In genomic region chr16:11914759-11915643, GRCh38 we compare ENCODE assay signal across 8 cellular contexts. TPM values are rescaled to one million over a fixed set of nuclear protein-coding genes. Genes with fewer than 3 reads are reported as not detected.
DNase-seq lines count a peak whose midpoint lies in the region; ATAC-seq, FAIRE-seq and TF ChIP-seq lines count a peak whose summit lies in the region.

No MANE protein-coding gene starts in this region.

- peak overlapping the region; percentile 81 for H3K4me2 ChIP-seq in HCT116 (ENCODE audit: low read length)
- H3K4me2 ChIP-seq in MM.1S (ENCODE audit: low read depth, low read length) = peak overlapping the region; percentile 89

- H3K79me2 ChIP-seq in HCT116 (ENCODE audit: insufficient read depth, low read length) (peaks cover 57% of the 10 kb centered on the region), MM.1S (ENCODE audit: low read length) (peaks cover 56% of the 10 kb centered on the region)

- H3K4me1 ChIP-seq in HCT116 (ENCODE audit: control insufficient read depth in 1 of 2, insufficient read depth in 2 of 2, low read length in 2 of 2) (peaks cover 17 to 27% of the 10 kb centered on the region in 2 experiments), MM.1S (ENCODE audit: low read length) (peaks cover 16% of the 10 kb centered on the region), mucosa of rectum (ENCODE audit: control insufficient read depth in 2 of 2, insufficient read depth in 2 of 2, low read length in 2 of 2) (peaks cover 16 to 18% of the 10 kb centered on the region in 2 donors)

- peak; percentile 59; the same call in 1 of the 2 replicates for TF ChIP-seq POLR2A in GM12892 (IDR thresholded peaks at IDR 0.05; ENCODE audit: low read depth, low read length)
- no peak for TF ChIP-seq POLR2A in HCT116 (IDR thresholded peaks at IDR 0.05; ENCODE audit: borderline replicate concordance, extremely low read depth, insufficient read depth, insufficient read length)

- no peaks in the 10 kb centered on the region for H3K9me2 ChIP-seq in HCT116 (ENCODE audit: insufficient read depth)
- H3K9me2 ChIP-seq in MM.1S (replicated peaks; ENCODE audit: insufficient read depth, low read length) = no peaks in the 10 kb centered on the region

- peak; percentile 73 for FAIRE-seq in GM12892 (lab: Jason Lieb, UNC)

- H2AFZ ChIP-seq in HCT116 (ENCODE audit: low read depth, low read length, poor library complexity, severe bottlenecking) (no peak overlapping the region), MM.1S (ENCODE audit: low read length) (peak overlapping the region; percentile 40)

- H3K36me3 ChIP-seq in HCT116 (ENCODE audit: control insufficient read depth in 1 of 2, insufficient read depth in 2 of 2, low read length in 2 of 2) (peaks cover 0 to 17% of the 10 kb centered on the region in 2 experiments; a peak in 3 of 4 replicates), MM.1S (replicated peaks; ENCODE audit: insufficient read depth, low read length) (0 out of 2 replicates have a peak, but pooled peaks cover 3% of the 10 kb centered on the region), mucosa of rectum (ENCODE audit: control insufficient read depth in 2 of 2, insufficient read depth in 2 of 2, low read length in 2 of 2) (no peaks in the 10 kb centered on the region)

- H3F3A ChIP-seq in MM.1S (ENCODE audit: insufficient read depth, low read length) = 0 out of 2 replicates have a peak, but pooled peaks cover 4% of the 10 kb centered on the region

- H3K9me3 ChIP-seq in HCT116 (ENCODE audit: control insufficient read depth in 1 of 2, insufficient read depth in 1 of 2, low read depth in 1 of 2, low read length in 2 of 2) (no peaks in the 10 kb centered on the region), MM.1S (replicated peaks; ENCODE audit: insufficient read depth, low read length) (no peaks in the 10 kb centered on the region), mucosa of rectum (ENCODE audit: control insufficient read depth in 2 of 2, low read length in 2 of 2) (no peaks in the 10 kb centered on the region)

- CTCF ChIA-PET in HCT116 (lab: Charles Lee) = no interaction called here

- POLR2A ChIA-PET in HCT116 (lab: Charles Lee) = interaction anchor here (1.4 kb wide), 1 partner anchor 8 kb away, joined by 3 read pairs; no protein-coding TSS in a partner anchor

- intact Hi-C loops in HCT116 (cut with micrococcal nuclease) = loop anchor here (5.0 kb wide), 1 partner anchor 62 kb away; the partner anchor contains the start of gene SNX29

- H3K27ac ChIP-seq in HCT116 (ENCODE audit: low read depth, low read length) (peak overlapping the region; percentile 81), MM.1S (ENCODE audit: low read length) (peak overlapping the region; percentile 65), epithelial cell of prostate (peak overlapping the region; percentile 96), mucosa of rectum (ENCODE audit: low read depth in 2 of 2, low read length in 2 of 2) (peak overlapping the region; percentile 91 to 96)

- RAD21 ChIA-PET in HCT116 (lab: Charles Lee; ENCODE audit: low non-redundant PET in 1 of 2, low total read pairs in 2 of 2, uncharacterized antibody in 2 of 2, unreplicated experiment in 2 of 2) = interaction anchor here in 1 of 2 experiments (0.6 kb wide), 1 partner anchor 508 kb away, joined by 3 read pairs; no protein-coding TSS in a partner anchor

- ATAC-seq in HCT116 = peak; percentile 8

- DNase-seq in GM12892 (ENCODE audit: insufficient read length) = peak; percentile 50
- no peak for DNase-seq in HCT116 (ENCODE audit: low read depth, low spot score)
- DNase-seq in MM.1S = peak; percentile 46
- peak; percentile 72 for DNase-seq in activated CD8-positive, alpha-beta memory T cell treated with anti-CD3 and anti-CD28 coated beads, Interleukin-2, amount 50 U/mL, for 48 hours
- no peak for DNase-seq in epithelial cell of prostate (ENCODE audit: low read depth, low spot score)
- peak in 4 of 6 experiments; percentile 27 to 70 (median 44) for DNase-seq in stimulated activated naive CD4-positive, alpha-beta T cell (lab: John Stamatoyannopoulos, UW)
- DNase-seq in NCI-H345 treated with DMSO at 0.1 percent for 48 hours (lab: John Stamatoyannopoulos, UW; ENCODE audit: unreplicated experiment) = no peak

- peak overlapping the region; percentile 82 for H3K9ac ChIP-seq in HCT116 (ENCODE audit: low read length)
- H3K9ac ChIP-seq in MM.1S (ENCODE audit: low read length) = peak overlapping the region; percentile 87
- H3K9ac ChIP-seq in mucosa of rectum (ENCODE audit: low read depth in 1 of 2, low read length in 2 of 2) = peak overlapping the region; percentile 88 to 93

- H4K20me1 ChIP-seq in HCT116 (ENCODE audit: insufficient read depth) = peaks cover 24% of the 10 kb centered on the region; the same call in 1 of the 2 replicates
- peaks cover 35% of the 10 kb centered on the region for H4K20me1 ChIP-seq in MM.1S (ENCODE audit: insufficient read depth, low read length)

- no peak for TF ChIP-seq CTCF in HCT116 (IDR thresholded peaks at IDR 0.05 in 2 of 3, conservative IDR thresholded peaks at IDR 0.05 in 1 of 3; ENCODE audit: borderline replicate concordance in 1 of 3, insufficient read depth in 1 of 3, low read depth in 2 of 3, low read length in 2 of 3)
- no peak for TF ChIP-seq CTCF in MM.1S (IDR thresholded peaks at IDR 0.05; ENCODE audit: low read length)

- TF ChIP-seq RAD21 in HCT116 (IDR thresholded peaks at IDR 0.05; ENCODE audit: low read depth) = no peak

- BruUV-seq in HCT116 (replicated peaks; lab: Mats Ljungman, UMichigan) = no TSS peak

- H3K4me3 ChIP-seq in HCT116 (replicated peaks in 1 of 2; ENCODE audit: low read depth in 1 of 2, low read length in 2 of 2) (peak overlapping the region; percentile 64 to 92), MM.1S (ENCODE audit: low read length) (peak overlapping the region; percentile 86), mucosa of rectum (ENCODE audit: low read length in 2 of 2) (peak overlapping the region; percentile 89 to 93)

- no peaks in the 10 kb centered on the region for H3K27me3 ChIP-seq in HCT116 (ENCODE audit: insufficient read depth, low read length)
- H3K27me3 ChIP-seq in MM.1S (replicated peaks; ENCODE audit: insufficient read depth, low read length) = no peaks in the 10 kb centered on the region
- no peaks in the 10 kb centered on the region for H3K27me3 ChIP-seq in mucosa of rectum (ENCODE audit: control insufficient read depth in 2 of 2, insufficient read depth in 2 of 2, low read length in 2 of 2)

TF ChIP-seq in HCT116, 20 proteins besides CTCF, POLR2A, EP300 and RAD21 (continues in another document):
- TF ChIP-seq REST (IDR thresholded peaks at IDR 0.05; ENCODE audit: low read depth) (no peak), ZFX (IDR thresholded peaks at IDR 0.05) (peak; percentile 98), MAX (IDR thresholded peaks at IDR 0.05) (0 out of 2 replicates have a peak, but pooled peaks have one; percentile 30), CEBPB (IDR thresholded peaks at IDR 0.05; ENCODE audit: low read depth) (no peak), JUND (IDR thresholded peaks at IDR 0.05) (no peak), ELF1 (IDR thresholded peaks at IDR 0.05; ENCODE audit: borderline replicate concordance, low read depth) (no peak), CBX3 (IDR thresholded peaks at IDR 0.05; ENCODE audit: low read depth) (no peak), EZH2phosphoT487 (IDR thresholded peaks at IDR 0.05; ENCODE audit: borderline replicate concordance) (no peak), EZH2 (IDR thresholded peaks at IDR 0.05) (no peak), TCF7L2 (IDR thresholded peaks at IDR 0.05; ENCODE audit: borderline replicate concordance, extremely low read depth, insufficient read depth, insufficient read length) (no peak), ATF3 (IDR thresholded peaks at IDR 0.05) (no peak)

RNA-seq across cellular contexts. Expression of gene GSPT1, which starts 0.8 kb away (rescaled TPM):
- polyA plus RNA-seq in GM12892 (2012; ENCODE audit: missing spikeins) = 87.4 TPM
- 148 TPM for total RNA-seq in HCT116 (2021; ENCODE audit: unreplicated experiment)
- 41.7 and 64.5 TPM in 2 replicates for polyA plus RNA-seq in HCT116 (2012)

RNA-seq across cellular contexts. Expression of gene NPIPB2, which starts 26.8 kb away (rescaled TPM):
- 7.5 TPM for polyA plus RNA-seq in GM12892 (2012; ENCODE audit: missing spikeins)
- total RNA-seq in HCT116 (2021; ENCODE audit: unreplicated experiment) = 10.7 TPM
- 5.7 and 10.2 TPM in 2 replicates for polyA plus RNA-seq in HCT116 (2012)

RNA-seq across cellular contexts. Expression of gene TNFRSF17, which starts 50.0 kb away (rescaled TPM):
- 107 TPM for polyA plus RNA-seq in GM12892 (2012; ENCODE audit: missing spikeins)
- total RNA-seq in HCT116 (2021; ENCODE audit: unreplicated experiment) = not detected
- 0.09 TPM in 1 of 2 replicates, not detected in the other for polyA plus RNA-seq in HCT116 (2012)

Comparison
In these comparisons a context has a peak if more than half of its experiments do, and no peak if none do; other contexts are left out.
1. DNase-seq: peak in GM12892 (single experiment), MM.1S (single experiment), activated CD8-positive, alpha-beta memory T cell treated with anti-CD3 and anti-CD28 coated beads, Interleukin-2, amount 50 U/mL, for 48 hours (single experiment) and stimulated activated naive CD4-positive, alpha-beta T cell (4 of 6); none in HCT116 (single experiment), epithelial cell of prostate (single experiment) and NCI-H345 treated with DMSO at 0.1 percent for 48 hours (single experiment).
2. Peak in every context shown above with its lines, with median percentiles within 50 percentile points of each other: H3K27ac ChIP-seq, H3K4me3 ChIP-seq and H3K9ac ChIP-seq.